In the genomic region with DNA sequence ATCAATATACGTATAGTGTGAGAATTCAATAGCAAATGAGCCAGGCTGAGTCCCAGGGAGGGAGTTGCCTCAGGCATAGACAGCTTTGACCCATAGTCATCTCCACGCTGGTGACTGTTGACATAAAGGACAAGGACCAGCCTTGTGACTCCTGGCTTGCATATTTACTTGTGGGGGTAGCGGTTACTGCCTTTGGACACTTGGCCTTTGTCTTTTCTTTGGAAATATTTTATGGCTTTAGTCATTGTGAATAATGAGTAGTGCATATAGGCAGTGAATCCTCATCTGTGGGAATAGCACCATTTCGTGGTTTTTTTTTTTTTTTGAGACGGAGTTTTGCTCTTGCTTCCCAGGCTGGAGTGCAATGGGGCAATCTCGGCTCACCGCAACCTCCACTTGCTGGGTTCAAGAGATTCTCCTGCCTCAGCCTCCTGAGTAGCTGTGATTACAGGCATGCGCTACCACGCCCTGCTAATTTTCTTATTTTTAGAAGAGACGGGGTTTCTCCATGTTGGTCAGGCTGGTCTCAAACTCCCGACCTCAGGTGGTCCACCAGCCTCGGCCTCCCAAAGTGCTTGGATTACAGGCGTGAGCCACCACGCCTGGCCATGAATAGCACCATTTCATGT, we compare ENCODE assay signal across 1 cellular context.
TF ChIP-seq lines count a peak whose summit lies in the region.

No MANE protein-coding gene starts in this region.

TF ChIP-seq in HepG2, 621 proteins besides CTCF, POLR2A, EP300 and RAD21 (continued from another document and continues in another):
- TF ChIP-seq NR2F2 (IDR thresholded peaks at IDR 0.05; ENCODE audit: borderline replicate concordance, low read depth) = peak; percentile 67; the same call in 1 of the 2 replicates
- peak; percentile 91; the same call in 1 of the 2 replicates for TF ChIP-seq FOXK1 (CRISPR knock-in tag; IDR thresholded peaks at IDR 0.05; ENCODE audit: borderline replicate concordance, low read depth)
- TF ChIP-seq ZFX (CRISPR knock-in tag; IDR thresholded peaks at IDR 0.05; ENCODE audit: low read depth) = peak; percentile 65; the same call in 1 of the 2 replicates
- TF ChIP-seq REST (IDR thresholded peaks at IDR 0.05; ENCODE audit: borderline replicate concordance in 1 of 2, low read depth in 1 of 2, low read length in 2 of 2) = peak in 1 of 2 experiments; percentile 58; a peak in 1 of 4 replicates
- TF ChIP-seq ZBED4 (CRISPR knock-in tag; IDR thresholded peaks at IDR 0.05; ENCODE audit: borderline replicate concordance) = peak; percentile 66; the same call in 1 of the 2 replicates
- peak; percentile 69; the same call in 1 of the 2 replicates for TF ChIP-seq ZNF547 (CRISPR knock-in tag; IDR thresholded peaks at IDR 0.05)
- TF ChIP-seq RARA (CRISPR knock-in tag; IDR thresholded peaks at IDR 0.05) = peak; percentile 86
- peak; percentile 45; the same call in 1 of the 2 replicates for TF ChIP-seq NAIF1 (CRISPR knock-in tag; IDR thresholded peaks at IDR 0.05; ENCODE audit: borderline replicate concordance)
- TF ChIP-seq CBX5 (CRISPR knock-in tag; IDR thresholded peaks at IDR 0.05; ENCODE audit: borderline replicate concordance) = 0 out of 2 replicates have a peak, but pooled peaks have one; percentile 65
- TF ChIP-seq, protein P1, sequence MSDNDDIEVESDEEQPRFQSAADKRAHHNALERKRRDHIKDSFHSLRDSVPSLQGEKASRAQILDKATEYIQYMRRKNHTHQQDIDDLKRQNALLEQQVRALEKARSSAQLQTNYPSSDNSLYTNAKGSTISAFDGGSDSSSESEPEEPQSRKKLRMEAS (IDR thresholded peaks at IDR 0.05) = peak; percentile 84
- peak; percentile 95 for TF ChIP-seq ARID5B (CRISPR knock-in tag; IDR thresholded peaks at IDR 0.05)
- TF ChIP-seq, protein P2, sequence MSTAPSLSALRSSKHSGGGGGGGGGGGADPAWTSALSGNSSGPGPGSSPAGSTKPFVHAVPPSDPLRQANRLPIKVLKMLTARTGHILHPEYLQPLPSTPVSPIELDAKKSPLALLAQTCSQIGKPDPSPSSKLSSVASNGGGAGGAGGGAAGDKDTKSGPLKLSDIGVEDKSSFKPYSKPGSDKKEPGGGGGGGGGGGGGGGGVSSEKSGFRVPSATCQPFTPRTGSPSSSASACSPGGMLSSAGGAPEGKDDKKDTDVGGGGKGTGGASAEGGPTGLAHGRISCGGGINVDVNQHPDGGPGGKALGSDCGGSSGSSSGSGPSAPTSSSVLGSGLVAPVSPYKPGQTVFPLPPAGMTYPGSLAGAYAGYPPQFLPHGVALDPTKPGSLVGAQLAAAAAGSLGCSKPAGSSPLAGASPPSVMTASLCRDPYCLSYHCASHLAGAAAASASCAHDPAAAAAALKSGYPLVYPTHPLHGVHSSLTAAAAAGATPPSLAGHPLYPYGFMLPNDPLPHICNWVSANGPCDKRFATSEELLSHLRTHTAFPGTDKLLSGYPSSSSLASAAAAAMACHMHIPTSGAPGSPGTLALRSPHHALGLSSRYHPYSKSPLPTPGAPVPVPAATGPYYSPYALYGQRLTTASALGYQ (CRISPR knock-in tag; IDR thresholded peaks at IDR 0.05) = peak; percentile 69
- TF ChIP-seq, protein P3, sequence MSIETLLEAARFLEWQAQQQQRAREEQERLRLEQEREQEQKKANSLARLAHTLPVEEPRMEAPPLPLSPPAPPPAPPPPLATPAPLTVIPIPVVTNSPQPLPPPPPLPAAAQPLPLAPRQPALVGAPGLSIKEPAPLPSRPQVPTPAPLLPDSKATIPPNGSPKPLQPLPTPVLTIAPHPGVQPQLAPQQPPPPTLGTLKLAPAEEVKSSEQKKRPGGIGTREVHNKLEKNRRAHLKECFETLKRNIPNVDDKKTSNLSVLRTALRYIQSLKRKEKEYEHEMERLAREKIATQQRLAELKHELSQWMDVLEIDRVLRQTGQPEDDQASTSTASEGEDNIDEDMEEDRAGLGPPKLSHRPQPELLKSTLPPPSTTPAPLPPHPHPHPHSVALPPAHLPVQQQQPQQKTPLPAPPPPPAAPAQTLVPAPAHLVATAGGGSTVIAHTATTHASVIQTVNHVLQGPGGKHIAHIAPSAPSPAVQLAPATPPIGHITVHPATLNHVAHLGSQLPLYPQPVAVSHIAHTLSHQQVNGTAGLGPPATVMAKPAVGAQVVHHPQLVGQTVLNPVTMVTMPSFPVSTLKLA (IDR thresholded peaks at IDR 0.05) = peak; percentile 65
- TF ChIP-seq ZNF614 (CRISPR knock-in tag; IDR thresholded peaks at IDR 0.05; ENCODE audit: borderline replicate concordance) = peak; percentile 55; the same call in 1 of the 2 replicates
- peak; percentile 56 for TF ChIP-seq SKI (IDR thresholded peaks at IDR 0.05; ENCODE audit: partially characterized antibody)
- TF ChIP-seq ZNF33B (CRISPR knock-in tag; IDR thresholded peaks at IDR 0.05) = 0 out of 2 replicates have a peak, but pooled peaks have one; percentile 72
- TF ChIP-seq, protein P4, sequence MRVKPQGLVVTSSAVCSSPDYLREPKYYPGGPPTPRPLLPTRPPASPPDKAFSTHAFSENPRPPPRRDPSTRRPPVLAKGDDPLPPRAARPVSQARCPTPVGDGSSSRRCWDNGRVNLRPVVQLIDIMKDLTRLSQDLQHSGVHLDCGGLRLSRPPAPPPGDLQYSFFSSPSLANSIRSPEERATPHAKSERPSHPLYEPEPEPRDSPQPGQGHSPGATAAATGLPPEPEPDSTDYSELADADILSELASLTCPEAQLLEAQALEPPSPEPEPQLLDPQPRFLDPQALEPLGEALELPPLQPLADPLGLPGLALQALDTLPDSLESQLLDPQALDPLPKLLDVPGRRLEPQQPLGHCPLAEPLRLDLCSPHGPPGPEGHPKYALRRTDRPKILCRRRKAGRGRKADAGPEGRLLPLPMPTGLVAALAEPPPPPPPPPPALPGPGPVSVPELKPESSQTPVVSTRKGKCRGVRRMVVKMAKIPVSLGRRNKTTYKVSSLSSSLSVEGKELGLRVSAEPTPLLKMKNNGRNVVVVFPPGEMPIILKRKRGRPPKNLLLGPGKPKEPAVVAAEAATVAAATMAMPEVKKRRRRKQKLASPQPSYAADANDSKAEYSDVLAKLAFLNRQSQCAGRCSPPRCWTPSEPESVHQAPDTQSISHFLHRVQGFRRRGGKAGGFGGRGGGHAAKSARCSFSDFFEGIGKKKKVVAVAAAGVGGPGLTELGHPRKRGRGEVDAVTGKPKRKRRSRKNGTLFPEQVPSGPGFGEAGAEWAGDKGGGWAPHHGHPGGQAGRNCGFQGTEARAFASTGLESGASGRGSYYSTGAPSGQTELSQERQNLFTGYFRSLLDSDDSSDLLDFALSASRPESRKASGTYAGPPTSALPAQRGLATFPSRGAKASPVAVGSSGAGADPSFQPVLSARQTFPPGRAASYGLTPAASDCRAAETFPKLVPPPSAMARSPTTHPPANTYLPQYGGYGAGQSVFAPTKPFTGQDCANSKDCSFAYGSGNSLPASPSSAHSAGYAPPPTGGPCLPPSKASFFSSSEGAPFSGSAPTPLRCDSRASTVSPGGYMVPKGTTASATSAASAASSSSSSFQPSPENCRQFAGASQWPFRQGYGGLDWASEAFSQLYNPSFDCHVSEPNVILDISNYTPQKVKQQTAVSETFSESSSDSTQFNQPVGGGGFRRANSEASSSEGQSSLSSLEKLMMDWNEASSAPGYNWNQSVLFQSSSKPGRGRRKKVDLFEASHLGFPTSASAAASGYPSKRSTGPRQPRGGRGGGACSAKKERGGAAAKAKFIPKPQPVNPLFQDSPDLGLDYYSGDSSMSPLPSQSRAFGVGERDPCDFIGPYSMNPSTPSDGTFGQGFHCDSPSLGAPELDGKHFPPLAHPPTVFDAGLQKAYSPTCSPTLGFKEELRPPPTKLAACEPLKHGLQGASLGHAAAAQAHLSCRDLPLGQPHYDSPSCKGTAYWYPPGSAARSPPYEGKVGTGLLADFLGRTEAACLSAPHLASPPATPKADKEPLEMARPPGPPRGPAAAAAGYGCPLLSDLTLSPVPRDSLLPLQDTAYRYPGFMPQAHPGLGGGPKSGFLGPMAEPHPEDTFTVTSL (CRISPR knock-in tag; IDR thresholded peaks at IDR 0.05; ENCODE audit: borderline replicate concordance) = peak; percentile 93
- TF ChIP-seq ZNF12 (CRISPR knock-in tag; IDR thresholded peaks at IDR 0.05) = peak; percentile 47; the same call in 1 of the 2 replicates
- TF ChIP-seq ZNF746 (CRISPR knock-in tag; IDR thresholded peaks at IDR 0.05) = peak; percentile 37; the same call in 1 of the 2 replicates
- peak; percentile 36 for TF ChIP-seq ASH2L (IDR thresholded peaks at IDR 0.05; ENCODE audit: insufficient read length, low read depth, low read length)
- TF ChIP-seq ZNF264 (CRISPR knock-in tag; IDR thresholded peaks at IDR 0.05) = peak; percentile 57; the same call in 1 of the 2 replicates
- TF ChIP-seq ARID2 (CRISPR knock-in tag; IDR thresholded peaks at IDR 0.05; ENCODE audit: borderline replicate concordance) = peak; percentile 53; the same call in 1 of the 2 replicates
- peak; percentile 50; the same call in 1 of the 2 replicates for TF ChIP-seq YEATS2 (CRISPR knock-in tag; IDR thresholded peaks at IDR 0.05; ENCODE audit: borderline replicate concordance)
- TF ChIP-seq ZNF784 (CRISPR knock-in tag; IDR thresholded peaks at IDR 0.05; ENCODE audit: borderline replicate concordance) = peak; percentile 39; the same call in 1 of the 2 replicates
